Comparison of ENCODE assay signal across 8 cellular contexts in the genomic region with DNA sequence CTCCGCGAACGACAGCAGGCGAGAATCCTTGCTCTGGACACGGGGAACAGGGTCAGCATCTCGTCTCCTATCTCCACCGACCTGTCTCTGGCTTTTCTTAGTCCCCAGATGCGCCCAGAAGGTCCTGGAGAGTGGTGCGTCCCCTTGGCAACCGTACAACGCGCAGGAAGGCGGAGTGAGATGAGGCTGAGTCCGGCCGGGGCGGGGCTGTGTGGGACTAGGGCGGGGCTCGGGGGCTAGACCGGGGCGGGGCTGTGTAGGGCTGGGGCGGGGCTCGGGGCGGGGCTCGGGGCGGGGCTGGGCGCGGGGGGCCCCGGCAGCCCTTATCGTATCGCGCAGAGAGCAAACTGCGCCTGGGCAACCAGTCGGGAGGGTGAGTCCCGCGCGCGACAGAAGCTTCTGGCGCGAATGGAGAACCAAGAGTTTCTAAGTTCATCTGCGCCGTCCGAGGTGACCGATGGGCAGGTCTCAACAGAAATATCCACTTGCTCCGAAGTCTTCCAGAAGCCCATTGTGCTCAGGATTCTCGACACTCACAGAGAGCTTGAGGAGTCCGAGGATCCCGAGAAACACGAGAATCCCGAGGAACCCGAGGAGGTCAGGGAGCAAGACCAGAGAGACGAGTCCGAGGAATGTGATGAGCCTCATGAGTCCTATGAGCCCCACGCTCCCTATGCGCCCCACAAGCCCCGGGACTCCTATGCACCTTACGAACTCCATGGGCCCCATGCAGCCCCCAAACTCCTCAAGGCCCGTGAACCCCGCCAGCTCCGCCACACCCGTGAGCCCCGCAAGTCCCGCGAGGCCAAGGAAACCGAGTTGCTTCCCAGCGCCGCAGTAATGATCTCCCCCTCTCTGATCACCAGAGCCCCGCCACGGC. TPM values are rescaled to one million over a fixed set of nuclear protein-coding genes. Genes with fewer than 3 reads are reported as not detected.
DNase-seq lines count a peak whose midpoint lies in the region; ATAC-seq and TF ChIP-seq lines count a peak whose summit lies in the region.

No MANE protein-coding gene starts in this region.

- H3K27ac ChIP-seq in IMR-90 (ENCODE audit: insufficient read depth, low read length) (no peak overlapping the region; the same call in 1 of the 2 replicates), SJCRH30 (peak overlapping the region; percentile 4; the same call in 1 of the 2 replicates), stomach smooth muscle (ENCODE audit: low read length) (no peak overlapping the region)

- in situ Hi-C loops in IMR-90 (cut with MboI; ENCODE audit: low sequenced_read_pairs), result no loop called here

- no peaks in the 10 kb centered on the region; the same call in 1 of the 2 replicates for H3K9me1 ChIP-seq in IMR-90 (ENCODE audit: insufficient read depth, low read length)

- no peak overlapping the region for H2BK5ac ChIP-seq in IMR-90 (ENCODE audit: low read depth, low read length, poor library complexity, severe bottlenecking)

- peak overlapping the region; percentile 97 for H2AFZ ChIP-seq in IMR-90 (replicated peaks; ENCODE audit: low read length, poor library complexity)

- H3K9ac ChIP-seq in IMR-90 (ENCODE audit: low read depth, low read length) (peak overlapping the region; percentile 86), stomach smooth muscle (ENCODE audit: low read length in 2 of 2) (peak overlapping the region; percentile 60 to 72)

- peak overlapping the region; percentile 88 for H3K4ac ChIP-seq in IMR-90 (ENCODE audit: low read depth, low read length)

- no peak overlapping the region for H2BK120ac ChIP-seq in IMR-90 (ENCODE audit: low read depth, low read length)

- H4K8ac ChIP-seq in IMR-90 (ENCODE audit: low read depth in 2 of 2, low read length in 2 of 2), result peak overlapping the region in 1 of 2 experiments; percentile 74; a peak in 2 of 4 replicates

- H4K91ac ChIP-seq in IMR-90 (ENCODE audit: insufficient read depth, low read depth, low read length), result no peak overlapping the region

- 2% methylated on average over 25 of the region's 68 CpGs; no CpG with 5 or more reads in 1 of the 2 experiments for WGBS in IMR-90 (ENCODE audit: extremely low coverage in 2 of 2, insufficient read length in 1 of 2), 2 experiments

- no peak overlapping the region for H2BK15ac ChIP-seq in IMR-90 (ENCODE audit: low read depth, low read length)

- POLR2A ChIA-PET in IMR-90 (lab: Charles Lee; ENCODE audit: unreplicated experiment), result no interaction called here

- H3K9me3 ChIP-seq in IMR-90 (ENCODE audit: control insufficient read depth, insufficient read depth, low read length), result no peaks in the 10 kb centered on the region
- no peaks in the 10 kb centered on the region for H3K9me3 ChIP-seq in SJCRH30 (replicated peaks)
- H3K9me3 ChIP-seq in stomach smooth muscle (ENCODE audit: control insufficient read depth in 2 of 2, low read length in 2 of 2), result no peaks in the 10 kb centered on the region

- H2AK9ac ChIP-seq in IMR-90 (replicated peaks; ENCODE audit: low read depth, low read length, poor library complexity), result peak overlapping the region; percentile 50

- BruUV-seq in IMR-90 (replicated peaks; lab: Mats Ljungman, UMichigan), result no TSS peak

- H3K4me2 ChIP-seq in IMR-90 (ENCODE audit: low read depth, low read length), result peak overlapping the region; percentile 85

- CTCF ChIA-PET in IMR-90 (lab: Yijun Ruan, JAX), result no interaction called here

- H4K20me1 ChIP-seq in IMR-90 (ENCODE audit: insufficient read depth, low read length), result no peaks in the 10 kb centered on the region

- ATAC-seq in GM21576 (IDR thresholded peaks at IDR 0.05; ENCODE audit: unreplicated experiment), result peak; percentile 97
- ATAC-seq in IMR-90 (ENCODE audit: low read depth), result peak; percentile 99

- intact Hi-C loops in IMR-90 (cut with micrococcal nuclease), result no loop called here

- peak overlapping the region; percentile 31; the same call in 1 of the 2 replicates for H4K5ac ChIP-seq in IMR-90 (ENCODE audit: low read depth, low read length)

- no peak for TF ChIP-seq RAD21 in IMR-90 (IDR thresholded peaks at IDR 0.05; ENCODE audit: low read length)

- peak overlapping the region; percentile 89 for H3K23ac ChIP-seq in IMR-90 (ENCODE audit: low read depth, low read length)

- H2AK5ac ChIP-seq in IMR-90 (ENCODE audit: low read depth, low read length), result no peak overlapping the region

- peak; percentile 55; the same call in 1 of the 2 replicates for TF ChIP-seq POLR2A in IMR-90 (IDR thresholded peaks at IDR 0.05; ENCODE audit: low read depth, low read length)

- H3K14ac ChIP-seq in IMR-90 (replicated peaks; ENCODE audit: low read depth, low read length), result peak overlapping the region; percentile 96

- H3K27me3 ChIP-seq in IMR-90 (ENCODE audit: control insufficient read depth, insufficient read depth, low read length) (peaks cover 3% of the 10 kb centered on the region; the same call in 1 of the 2 replicates), SJCRH30 (no peaks in the 10 kb centered on the region; the same call in 1 of the 2 replicates), stomach smooth muscle (ENCODE audit: control insufficient read depth in 1 of 2, insufficient read depth in 2 of 2, low read length in 2 of 2) (no peaks in the 10 kb centered on the region)

- dilution Hi-C loops in IMR-90 (cut with HindIII; ENCODE audit: low sequenced_read_pairs, unreplicated experiment), result no loop called here

- H2BK20ac ChIP-seq in IMR-90 (ENCODE audit: low read depth, low read length), result peak overlapping the region; percentile 23; the same call in 1 of the 2 replicates

- H3K18ac ChIP-seq in IMR-90 (ENCODE audit: low read depth, low read length), result peak overlapping the region; percentile 18; the same call in 1 of the 2 replicates

- H3K56ac ChIP-seq in IMR-90 (ENCODE audit: extremely low read depth, insufficient read depth, low read length), result no peak overlapping the region; the same call in 1 of the 2 replicates

- no peak for TF ChIP-seq CTCF in IMR-90 (conservative IDR thresholded peaks at IDR 0.05; ENCODE audit: low read depth, low read length)

- H3K4me3 ChIP-seq in IMR-90 (ENCODE audit: insufficient read depth, low read depth, low read length) (peak overlapping the region; percentile 59), SJCRH30 (peak overlapping the region; percentile 84), stomach smooth muscle (ENCODE audit: low read length in 2 of 2) (peak overlapping the region; percentile 68 to 86)

- H3K4me1 ChIP-seq in IMR-90 (ENCODE audit: control insufficient read depth, insufficient read depth, low read length) (0 out of 2 replicates have a peak, but pooled peaks cover 2% of the 10 kb centered on the region), SJCRH30 (peaks cover 5% of the 10 kb centered on the region), stomach smooth muscle (ENCODE audit: control insufficient read depth, insufficient read depth, low read length) (peaks cover 10% of the 10 kb centered on the region)

- H3K36me3 ChIP-seq in IMR-90 (ENCODE audit: control insufficient read depth, insufficient read depth, low read length), result no peaks in the 10 kb centered on the region
- H3K36me3 ChIP-seq in SJCRH30, result no peaks in the 10 kb centered on the region
- H3K36me3 ChIP-seq in stomach smooth muscle (ENCODE audit: control insufficient read depth in 2 of 2, insufficient read depth in 2 of 2, low read length in 2 of 2), result no peaks in the 10 kb centered on the region

- H3K79me1 ChIP-seq in IMR-90 (ENCODE audit: low read depth in 1 of 2, low read length in 2 of 2), result no peaks in the 10 kb centered on the region; a peak in 1 of 4 replicates

- DNase-seq in DMS 273 (lab: John Stamatoyannopoulos, UW; ENCODE audit: unreplicated experiment), result peak; percentile 89
- peak; percentile 64 for DNase-seq in IMR-90
- peak; percentile 92 for DNase-seq in SJCRH30
- peak; percentile 68 for DNase-seq in activated gamma-delta T cell treated with anti-CD3 and anti-CD28 coated beads, Interleukin-2, amount 50 U/mL, for 16 hours (ENCODE audit: low read depth)
- DNase-seq in globus pallidus (ENCODE audit: low spot score), result peak; percentile 81
- DNase-seq in non-pigmented ciliary epithelial cell (ENCODE audit: low read depth), result peak; percentile 22

TF ChIP-seq in IMR-90, 13 proteins besides CTCF, POLR2A, EP300 and RAD21:
- no peak for TF ChIP-seq CEBPB (IDR thresholded peaks at IDR 0.05; ENCODE audit: low read depth, low read length)
- no peak for TF ChIP-seq CHD1 (IDR thresholded peaks at IDR 0.05; ENCODE audit: low read depth, low read length)
- TF ChIP-seq FOS (IDR thresholded peaks at IDR 0.05; ENCODE audit: low read depth, low read length), result no peak
- TF ChIP-seq MAFK (IDR thresholded peaks at IDR 0.05; ENCODE audit: low read depth, low read length), result no peak
- no peak for TF ChIP-seq MXI1 (IDR thresholded peaks at IDR 0.05; ENCODE audit: borderline replicate concordance, low read depth, low read length)
- no peak for TF ChIP-seq MAZ (IDR thresholded peaks at IDR 0.05; ENCODE audit: borderline replicate concordance, low read depth, low read length)
- TF ChIP-seq, protein P1, sequence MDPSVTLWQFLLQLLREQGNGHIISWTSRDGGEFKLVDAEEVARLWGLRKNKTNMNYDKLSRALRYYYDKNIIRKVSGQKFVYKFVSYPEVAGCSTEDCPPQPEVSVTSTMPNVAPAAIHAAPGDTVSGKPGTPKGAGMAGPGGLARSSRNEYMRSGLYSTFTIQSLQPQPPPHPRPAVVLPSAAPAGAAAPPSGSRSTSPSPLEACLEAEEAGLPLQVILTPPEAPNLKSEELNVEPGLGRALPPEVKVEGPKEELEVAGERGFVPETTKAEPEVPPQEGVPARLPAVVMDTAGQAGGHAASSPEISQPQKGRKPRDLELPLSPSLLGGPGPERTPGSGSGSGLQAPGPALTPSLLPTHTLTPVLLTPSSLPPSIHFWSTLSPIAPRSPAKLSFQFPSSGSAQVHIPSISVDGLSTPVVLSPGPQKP (IDR thresholded peaks at IDR 0.05; ENCODE audit: borderline replicate concordance, low read depth, low read length), result no peak
- TF ChIP-seq RFX5 (IDR thresholded peaks at IDR 0.05; ENCODE audit: low read depth, low read length), result no peak
TF ChIP-seq in IMR-90: peak in this region for 0.

RNA-seq across cellular contexts. Expression of gene ARL9, which starts 24.9 kb away (rescaled TPM):
- 0.18 and 0.28 TPM in 2 replicates for total RNA-seq in IMR-90 (2012; rRNA removed)
- polyA plus RNA-seq in IMR-90 (2012; rRNA removed), result 0.49 and 0.51 TPM in 2 replicates
- polyA plus RNA-seq in IMR-90 (2012; cell fraction: cytosol; rRNA removed), result 0.30 and 0.77 TPM in 2 replicates
- 0.03 and 0.44 TPM in 2 replicates for polyA plus RNA-seq in IMR-90 (2012; cell fraction: nucleus; rRNA removed; ENCODE audit: low replicate concordance)
- 0.08 and 0.13 TPM in 2 replicates for total RNA-seq in SJCRH30 (2014; rRNA removed; shearing (Covaris generic))

Comparison
In these comparisons a context has a peak if more than half of its experiments do, and no peak if none do; other contexts are left out.
1. DNase-seq: peak in every context shown above with its lines; median percentile 92 in SJCRH30; 89 in DMS 273; 81 in globus pallidus; 68 in activated gamma-delta T cell treated with anti-CD3 and anti-CD28 coated beads, Interleukin-2, amount 50 U/mL, for 16 hours; 64 in IMR-90; 22 in non-pigmented ciliary epithelial cell.